In genomic region chr21:45433301-45433700, GRCh38 we compare ENCODE assay signal across 25 cellular contexts. TPM values are rescaled to one million over a fixed set of nuclear protein-coding genes. Genes with fewer than 3 reads are reported as not detected.
DNase-seq lines count a peak whose midpoint lies in the region; ATAC-seq and TF ChIP-seq lines count a peak whose summit lies in the region.
"Had no signal": no experiment of that assay in that cellular context is flagged by ENCODE, and none has a peak within 500 bp of the region (broad histone marks: within the 10 kb centered on the region; RNA-seq: fewer than 3 reads in every experiment).

No MANE protein-coding gene starts in this region.

- no peaks in the 10 kb centered on the region for H3K36me3 Mint-ChIP-seq in brain
- H3K36me3 Mint-ChIP-seq in mesothelial cell of epicardium = no peaks in the 10 kb centered on the region
- H3K36me3 Mint-ChIP-seq: IgD-negative memory B cell, natural killer cell had no signal

- H3K9me3 Mint-ChIP-seq in brain (peaks cover 0 to 4% (median 0%) of the 10 kb centered on the region in 5 experiments), mesothelial cell of epicardium (no peaks in the 10 kb centered on the region)
- H3K9me3 Mint-ChIP-seq: dendritic cell treated with granulocyte-macrophage colony-stimulating factor and Interleukin-4, amounts not matched to agents 40 ng/mL and 50 ng/mL, for 4 days; H9; IgD-negative memory B cell; natural killer cell had no signal

- H3K27ac ChIP-seq in SK-N-MC = peak overlapping the region; percentile 42; the same call in 1 of the 2 replicates
- peak overlapping the region in 3 of 4 donors; percentile 4 to 67 (median 44) for H3K27ac ChIP-seq in tibial nerve
- H3K27ac ChIP-seq: BLaER1, epithelial cell of prostate, lower lobe of right lung, psoas muscle had no signal

- H3K4me3 ChIP-seq in SK-N-MC (no peak overlapping the region), tibial nerve (no peak overlapping the region)
- H3K4me3 ChIP-seq: BLaER1, lower lobe of right lung, psoas muscle had no signal

- ATAC-seq in GM21528 (IDR thresholded peaks at IDR 0.05; ENCODE audit: low FRiP score, unreplicated experiment) (no peak), HG03460 (IDR thresholded peaks at IDR 0.05; ENCODE audit: unreplicated experiment) (no peak), HG02623 (IDR thresholded peaks at IDR 0.05; ENCODE audit: unreplicated experiment) (no peak)
- ATAC-seq: lower lobe of right lung, natural killer cell, psoas muscle had no signal

- H3K4me3 Mint-ChIP-seq in brain (no peak overlapping the region), mesothelial cell of epicardium (no peak overlapping the region)
- H3K4me3 Mint-ChIP-seq: dendritic cell treated with granulocyte-macrophage colony-stimulating factor and Interleukin-4, amounts not matched to agents 40 ng/mL and 50 ng/mL, for 4 days; IgD-negative memory B cell; natural killer cell had no signal

- TF ChIP-seq CTCF in brain (conservative IDR thresholded peaks at IDR 0.05) (no peak), mesothelial cell of epicardium (IDR thresholded peaks at IDR 0.05; ENCODE audit: unreplicated experiment) (no peak), tibial nerve (IDR thresholded peaks at IDR 0.05) (no peak)

- H3K27ac Mint-ChIP-seq in brain = peak overlapping the region in 3 of 5 experiments; percentile 71 to 84 (median 79)
- H3K27ac Mint-ChIP-seq in mesothelial cell of epicardium = peak overlapping the region; percentile 83
- H3K27ac Mint-ChIP-seq: dendritic cell treated with granulocyte-macrophage colony-stimulating factor and Interleukin-4, amounts not matched to agents 40 ng/mL and 50 ng/mL, for 4 days; natural killer cell had no signal

- peaks cover 0 to 49% (median 15%) of the 10 kb centered on the region in 4 donors for H3K4me1 ChIP-seq in tibial nerve
- H3K4me1 ChIP-seq: lower lobe of right lung, psoas muscle had no signal

- H3K9me3 ChIP-seq in SK-N-MC (ENCODE audit: low read depth, low read length) (no peaks in the 10 kb centered on the region), tibial nerve (no peaks in the 10 kb centered on the region)
- H3K9me3 ChIP-seq: BLaER1, lower lobe of right lung, psoas muscle had no signal

- no peak for TF ChIP-seq POLR2A in tibial nerve (IDR thresholded peaks at IDR 0.05)

- WGBS in tibial nerve, 2 donors = 65 to 67% methylated on average over 8 of the region's 8 CpGs

- DNase-seq in SK-N-MC (ENCODE audit: low read depth, low spot score) (no peak), mesothelial cell of epicardium (ENCODE audit: low spot score in 2 of 2, unreplicated experiment in 2 of 2) (no peak), tibial nerve (ENCODE audit: low spot score in 2 of 2) (no peak)
- DNase-seq: activated CD4-positive, alpha-beta T cell treated with anti-CD3 and anti-CD28 coated beads for 48 hours; activated CD8-positive, alpha-beta memory T cell treated with anti-CD3 and anti-CD28 coated beads, Interleukin-2, amount 50 U/mL, for 48 hours; activated gamma-delta T cell; anterior cingulate cortex; H9; lower lobe of right lung; MM.1S; natural killer cell; NCI-H1694 treated with DMSO at 0.1 percent for 48 hours; NCI-H345; NK-92 treated with Interleukin-12 subunit alpha and Interleukin-12 subunit beta, amount 100 ng/mL, for 24 hours; psoas muscle; stimulated activated CD4-positive, alpha-beta T cell treated with anti-CD3 and anti-CD28 coated beads, Interleukin-15, amount 100 ng/mL, for 24 hours; stimulated activated naive CD4-positive, alpha-beta T cell treated with Interleukin-2 at 50 U/mL for 16 hours had no signal

- H3K36me3 ChIP-seq in SK-N-MC (ENCODE audit: insufficient read depth, low read length) (no peaks in the 10 kb centered on the region), tibial nerve (no peaks in the 10 kb centered on the region)
- H3K36me3 ChIP-seq: BLaER1, lower lobe of right lung had no signal

- no peak overlapping the region for H3K9ac ChIP-seq in SK-N-MC (ENCODE audit: insufficient read length)
- H3K9ac ChIP-seq: BLaER1 had no signal

- H3K27me3 ChIP-seq in tibial nerve = no peaks in the 10 kb centered on the region
- H3K27me3 ChIP-seq: BLaER1 had no signal

- H3K4me1 Mint-ChIP-seq in brain (peaks cover 44% of the 10 kb centered on the region), mesothelial cell of epicardium (peaks cover 52% of the 10 kb centered on the region)
- H3K4me1 Mint-ChIP-seq: IgD-negative memory B cell, natural killer cell had no signal

- peak in 1 of 2 donors; percentile 11 for TF ChIP-seq EP300 in tibial nerve (IDR thresholded peaks at IDR 0.05)

- H3K27me3 Mint-ChIP-seq in brain (no peaks in the 10 kb centered on the region), mesothelial cell of epicardium (ENCODE audit: low read depth) (no peaks in the 10 kb centered on the region)

RNA-seq across cellular contexts. Expression of gene COL18A1, which starts 28.3 kb away (rescaled TPM):
- 31.5 TPM for polyA plus RNA-seq in brain (ENCODE audit: insufficient read depth, low read depth, low replicate concordance)
- total RNA-seq in mesothelial cell of epicardium (302 to 315 TPM (median 305 TPM) in 3 replicates), tibial nerve (100 to 1,000 TPM; 124 to 224 (median 173) TPM)
